Comparison of ENCODE assay signal across 12 cellular contexts in genomic region chr4:177667687-177668086, GRCh38.
A peak's percentile ranks its signal among the peaks of the same experiment; 100 is the strongest.
DNase-seq lines count a peak whose midpoint lies in the region; ATAC-seq, FAIRE-seq and TF ChIP-seq lines count a peak whose summit lies in the region.
"Had no signal": no experiment of that assay in that cellular context is flagged by ENCODE, and none has a peak within 500 bp of the region (broad histone marks: within the 10 kb centered on the region; RNA-seq: fewer than 3 reads in every experiment).

No MANE protein-coding gene starts in this region.

- DNase-seq in DMS53 (lab: John Stamatoyannopoulos, UW) (peak; percentile 43), DMS53 treated with DMSO at 0.1 percent for 48 hours (lab: John Stamatoyannopoulos, UW; ENCODE audit: unreplicated experiment) (no peak), NCI-H460 (ENCODE audit: extremely low read depth, low read depth) (peak; percentile 8), K562 (ENCODE audit: extremely low read depth in 1 of 4, low spot score in 3 of 4) (peak in 1 of 4 experiments; percentile 5), retinal pigment epithelial cell (ENCODE audit: low read depth) (no peak), HAP-1 (ENCODE audit: low spot score in 2 of 2) (no peak)
- no peak for DNase-seq in activated CD4-positive, alpha-beta T cell treated with anti-CD3 and anti-CD28 coated beads, Interleukin-2, amount 50 U/mL, for 1 hour
- DNase-seq: activated CD8-positive, alpha-beta memory T cell treated with anti-CD3 and anti-CD28 coated beads, Interleukin-2, amount 10 ng/mL, durations not matched to agents 7 days and 5 days; cortex of kidney; DMS79; stimulated activated CD4-positive, alpha-beta T cell treated with anti-CD3 and anti-CD28 coated beads, Interleukin-12 subunit alpha, Interleukin-12 subunit beta, amount 100 ng/mL, for 4 hours had no signal

- no peak overlapping the region for H2AFZ ChIP-seq in K562 (ENCODE audit: low read depth, low read length)

- in situ Hi-C loops in K562 (cut with MboI) (no loop called here), HAP-1 (cut with MboI; ENCODE audit: low sequenced_read_pairs) (no loop called here)

- peak; percentile 50 to 52 for TF ChIP-seq RAD21 in K562 (CRISPR knock-in tag; conservative IDR thresholded peaks at IDR 0.05 in 1 of 2, IDR thresholded peaks at IDR 0.05 in 1 of 2)

- H3K79me2 ChIP-seq in K562 (ENCODE audit: control insufficient read depth, insufficient read depth, low read length), result no peaks in the 10 kb centered on the region

- TF ChIP-seq CTCF in K562 (IDR thresholded peaks at IDR 0.05 in 2 of 3, conservative IDR thresholded peaks at IDR 0.05 in 1 of 3; ENCODE audit: insufficient read depth in 2 of 3, low read depth in 1 of 3, low read length in 3 of 3), result peak in 2 of 3 experiments; percentile 29 to 31; a peak in 2 of 6 replicates
- peak; percentile 24 for TF ChIP-seq CTCF in retinal pigment epithelial cell (conservative IDR thresholded peaks at IDR 0.05; ENCODE audit: low read depth, low read length)

- TF ChIP-seq POLR2A in K562 (conservative IDR thresholded peaks at IDR 0.05), result no peak

- CTCF ChIA-PET in K562 (lab: Yijun Ruan, JAX; ENCODE audit: low intra/inter-chr PET ratio), result interaction anchor here (0.7 kb wide), 1 partner anchor 1051 kb away, joined by 3 read pairs; no protein-coding TSS in a partner anchor

- H3K4me3 ChIP-seq in K562 (no peak overlapping the region), retinal pigment epithelial cell (ENCODE audit: low read length) (no peak overlapping the region), HAP-1 (no peak overlapping the region)

- no peak for FAIRE-seq in K562 (lab: Jason Lieb, UNC)

- POLR2A ChIA-PET in K562 (lab: Yijun Ruan, JAX), result no interaction called here

- BruUV-seq in K562 (replicated peaks; lab: Mats Ljungman, UMichigan), result no TSS peak

- no peaks in the 10 kb centered on the region for H3K27me3 ChIP-seq in K562 (ENCODE audit: control insufficient read depth in 2 of 2, insufficient read depth in 2 of 2, low read length in 2 of 2)
- no peaks in the 10 kb centered on the region for H3K27me3 ChIP-seq in HAP-1 (ENCODE audit: low read depth)

- H3K27ac ChIP-seq in K562 (ENCODE audit: extremely low read depth, low read depth, low read length), result no peak overlapping the region

- H3K4me1 ChIP-seq in K562 (replicated peaks in 1 of 2; ENCODE audit: control insufficient read depth in 2 of 2, insufficient read depth in 2 of 2, low read length in 2 of 2) (no peaks in the 10 kb centered on the region), HAP-1 (0 out of 2 replicates have a peak, but pooled peaks cover 3% of the 10 kb centered on the region)

- ATAC-seq in K562 (no peak), HG03378 (IDR thresholded peaks at IDR 0.05; ENCODE audit: unreplicated experiment) (no peak)
- ATAC-seq: activated CD8-positive, alpha-beta memory T cell treated with anti-CD3 and anti-CD28 coated beads, Interleukin-2, amount 10 ng/mL, durations not matched to agents 7 days and 5 days had no signal

- H3K9me3 ChIP-seq in K562 (replicated peaks; ENCODE audit: control insufficient read depth, insufficient read depth, low read depth, low read length) (no peaks in the 10 kb centered on the region), HAP-1 (no peaks in the 10 kb centered on the region)

- intact Hi-C loops in K562 (cut with micrococcal nuclease), result no loop called here

- H3K4me2 ChIP-seq in K562 (ENCODE audit: insufficient read depth, low read length), result no peak overlapping the region

- no peaks in the 10 kb centered on the region for H4K20me1 ChIP-seq in K562 (replicated peaks; ENCODE audit: control insufficient read depth, insufficient read depth, low read length)

- no peaks in the 10 kb centered on the region for H3K9me1 ChIP-seq in K562 (ENCODE audit: control insufficient read depth, insufficient read depth, low read length)

- no peak overlapping the region for H3K9ac ChIP-seq in K562 (ENCODE audit: insufficient read depth in 1 of 2, low read depth in 2 of 2, low read length in 2 of 2)

- TF ChIP-seq EP300 in K562 (IDR thresholded peaks at IDR 0.05; ENCODE audit: low read length), result no peak

- no peaks in the 10 kb centered on the region for H3K36me3 ChIP-seq in K562 (ENCODE audit: control insufficient read depth, insufficient read depth, low read length)
- no peaks in the 10 kb centered on the region for H3K36me3 ChIP-seq in HAP-1 (replicated peaks)

- WGBS in K562 (ENCODE audit: insufficient coverage, low coverage, missing lambda C conversion rate), result 2% methylated on average over 5 of the region's 5 CpGs

TF ChIP-seq in K562, 482 proteins besides CTCF, POLR2A, EP300 and RAD21:
- TF ChIP-seq ZBTB33 (CRISPR knock-in tag; IDR thresholded peaks at IDR 0.05) (no peak), HMG20B (CRISPR knock-in tag; IDR thresholded peaks at IDR 0.05) (no peak)

Comparison
In these comparisons a context has a peak if more than half of its experiments do, and no peak if none do; other contexts are left out.
1. DNase-seq: peak in DMS53 (single experiment) and NCI-H460 (single experiment); none in DMS53 treated with DMSO at 0.1 percent for 48 hours (single experiment), retinal pigment epithelial cell (single experiment), activated CD4-positive, alpha-beta T cell treated with anti-CD3 and anti-CD28 coated beads, Interleukin-2, amount 50 U/mL, for 1 hour (single experiment) and HAP-1 (0 of 2).